Comparison of ENCODE assay signal across 26 cellular contexts in the genomic region with DNA sequence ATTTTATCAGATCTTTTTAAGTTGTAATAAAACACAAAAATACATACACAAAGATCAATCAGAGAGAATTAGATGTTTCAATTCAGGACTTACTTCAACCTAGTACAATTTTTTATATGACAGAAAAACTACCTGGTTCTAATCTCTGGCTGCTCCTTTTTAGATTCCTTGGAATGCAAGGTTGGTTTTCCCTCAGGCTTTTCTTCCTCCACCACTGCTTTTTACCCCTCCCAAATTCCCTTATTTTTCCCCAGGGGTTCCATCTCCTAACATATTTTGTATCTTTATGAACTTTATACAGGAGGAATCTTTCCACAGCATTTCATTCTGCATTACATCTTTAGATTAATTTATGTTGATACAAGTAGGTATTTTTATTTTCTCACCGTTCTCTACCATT.
"Had no signal": no experiment of that assay in that cellular context is flagged by ENCODE, and none has a peak within 500 bp of the region (broad histone marks: within the 10 kb centered on the region; RNA-seq: fewer than 3 reads in every experiment).

No MANE protein-coding gene starts in this region.

- FAIRE-seq: urothelium cell line had no signal

- H3K4me3 ChIP-seq: stomach, suprapubic skin, testis, thoracic aorta, thyroid gland, tibial artery, tibial nerve, transverse colon, upper lobe of left lung, upper lobe of right lung, uterus, vagina had no signal

- H3K27ac ChIP-seq: stomach, suprapubic skin, testis, thoracic aorta, thyroid gland, tibial artery, tibial nerve, transverse colon, upper lobe of left lung, upper lobe of right lung, uterus, vagina had no signal

- ATAC-seq: stimulated activated effector memory CD8-positive, alpha-beta T cell treated with anti-CD3 and anti-CD28 coated beads, Interleukin-12 subunit alpha, Interleukin-12 subunit beta, amount 100 ng/mL, for 72 hours; stimulated activated memory B cell treated with anti-CD40 and anti-IgM and Interleukin-4, amounts not matched to agents 10 μg/mL and 1 μg/mL and 100 μg/mL, for 72 hours; stimulated activated naive B cell treated with anti-CD40 and anti-IgM and Interleukin-4, amounts not matched to agents 10 μg/mL and 1 μg/mL and 100 μg/mL, for 72 hours; stimulated activated naive CD8-positive, alpha-beta T cell treated with anti-CD3 and anti-CD28 coated beads, Interleukin-15, amount 100 ng/mL, for 72 hours; stimulated activated naive CD8-positive, alpha-beta T cell treated with anti-CD3 and anti-CD28 coated beads, Interleukin-15, Interleukin-2, amounts not matched to agents 100 U/mL and 50 U/mL, for 24 hours; upper lobe of right lung had no signal

- DNase-seq: stimulated activated CD4-positive, alpha-beta T cell treated with anti-CD3 and anti-CD28 coated beads, Interleukin-2, amount 100 ng/mL, for 48 hours; stimulated activated CD4-positive, alpha-beta T cell treated with anti-CD3 and anti-CD28 coated beads, Interleukin-4, amount 100 ng/mL, for 1 hour; stimulated activated CD4-positive, alpha-beta T cell treated with anti-CD3 and anti-CD28 coated beads, Interleukin-4, amount 100 ng/mL, for 24 hours; stimulated activated CD8-positive, alpha-beta memory T cell treated with anti-CD3 and anti-CD28 coated beads, Interleukin-4, amount 100 ng/mL, for 48 hours; stimulated activated naive B cell treated with anti-CD40 and anti-IgM and Interleukin-4, amounts not matched to agents 10 μg/mL and 1 μg/mL and 100 μg/mL, for 72 hours; stimulated activated naive CD4-positive, alpha-beta T cell; stimulated activated naive CD4-positive, alpha-beta T cell treated with Interleukin-2 at 50 U/mL for 16 hours; stimulated activated naive CD8-positive, alpha-beta T cell treated with anti-CD3 and anti-CD28 coated beads, Interleukin-15, amount 100 ng/mL, for 72 hours; stimulated activated naive CD8-positive, alpha-beta T cell treated with anti-CD3 and anti-CD28 coated beads, Interleukin-15, Interleukin-2, amounts not matched to agents 100 U/mL and 50 U/mL, for 24 hours; stomach; substantia nigra; testis; thyroid gland; tibial artery; transverse colon; trophoblast cell; upper lobe of left lung; upper lobe of right lung; uterus had no signal

- H3K27me3 ChIP-seq: stomach, suprapubic skin, testis, thyroid gland, tibial artery, tibial nerve, transverse colon, upper lobe of left lung, upper lobe of right lung, uterus, vagina had no signal

- H3K4me1 ChIP-seq: stomach, suprapubic skin, testis, tibial artery, tibial nerve, transverse colon, upper lobe of left lung, upper lobe of right lung, uterus, vagina had no signal

- H3K36me3 ChIP-seq: stomach, suprapubic skin, thoracic aorta, thyroid gland, tibial artery, tibial nerve, transverse colon, upper lobe of right lung, uterus, vagina had no signal

- H3K9me3 ChIP-seq: suprapubic skin, testis, thoracic aorta, thyroid gland, tibial artery, upper lobe of left lung, upper lobe of right lung, uterus, vagina had no signal
